Comparison of ENCODE assay signal across 23 cellular contexts in the genomic region with DNA sequence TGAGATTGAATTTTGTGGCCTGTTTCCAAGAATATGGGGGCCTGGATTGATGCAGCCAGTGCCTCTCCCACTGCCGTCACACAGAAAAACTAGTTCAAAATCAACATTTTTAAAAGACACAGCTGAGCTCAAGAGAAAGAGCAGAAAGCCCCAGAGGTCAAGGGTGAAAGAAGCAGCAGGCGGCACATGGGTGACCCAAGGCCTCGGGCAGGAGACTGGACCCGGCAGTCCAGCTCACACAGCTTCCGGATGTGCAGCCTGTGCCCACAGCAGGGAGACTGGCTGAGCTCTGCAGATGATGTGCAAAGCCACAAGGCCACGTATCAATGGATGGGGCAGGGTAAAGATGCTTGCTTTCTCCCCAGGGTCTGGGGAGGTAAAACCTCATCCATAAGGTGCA. TPM values are rescaled to one million over a fixed set of nuclear protein-coding genes. Genes with fewer than 3 reads are reported as not detected.
"Had no signal": no experiment of that assay in that cellular context is flagged by ENCODE, and none has a peak within 500 bp of the region (broad histone marks: within the 10 kb centered on the region; RNA-seq: fewer than 3 reads in every experiment).

No MANE protein-coding gene starts in this region.

- H3K4me1 ChIP-seq: esophagus muscularis mucosa, gastrocnemius medialis, heart right ventricle, left ventricle myocardium inferior, lower lobe of right lung had no signal

- H3K27ac ChIP-seq: coronary artery, esophagus muscularis mucosa, gastrocnemius medialis, heart right ventricle, left ventricle myocardium inferior, lower lobe of right lung had no signal

- H3K9me3 ChIP-seq: gastrocnemius medialis had no signal

- DNase-seq: dermis blood vessel endothelial cell; dorsolateral prefrontal cortex; effector CD4-positive, alpha-beta T cell; effector memory CD4-positive, alpha-beta T cell; foreskin melanocyte; gastrocnemius medialis; glutamatergic neuron; heart right ventricle; hippocampal formation; left cardiac atrium; left ventricle myocardium inferior; lower lobe of right lung; mesenchymal stem cell; mucosa of descending colon; naive B cell had no signal

- H3K4me3 ChIP-seq: coronary artery, dorsolateral prefrontal cortex, esophagus muscularis mucosa, gastrocnemius medialis, heart right ventricle, left ventricle myocardium inferior, lower lobe of right lung, mucosa of descending colon had no signal

- ATAC-seq: gastrocnemius medialis, heart right ventricle, left cardiac atrium, lower lobe of right lung, mucosa of descending colon had no signal

- H3K36me3 ChIP-seq: esophagus muscularis mucosa, gastrocnemius medialis, heart right ventricle, left ventricle myocardium inferior, lower lobe of right lung had no signal

- H3K4me1 Mint-ChIP-seq: mesothelial cell of epicardium, naive B cell had no signal

- H3K27me3 ChIP-seq: dorsolateral prefrontal cortex, esophagus muscularis mucosa, gastrocnemius medialis had no signal

- H3K27ac Mint-ChIP-seq: mesothelial cell of epicardium, naive B cell had no signal

- FAIRE-seq: colon, endothelial cell of umbilical vein, islet of Langerhans, keratinocyte had no signal

- H3K4me3 Mint-ChIP-seq: mesothelial cell of epicardium, naive B cell had no signal

RNA-seq across cellular contexts. Expression of a gene that starts 50.4 kb away (rescaled TPM):
- total RNA-seq: endothelial cell of umbilical vein, left ventricle myocardium inferior, mesenteric fat pad had no signal
